ENCODE assay signal across 18 cellular contexts in the genomic region with DNA sequence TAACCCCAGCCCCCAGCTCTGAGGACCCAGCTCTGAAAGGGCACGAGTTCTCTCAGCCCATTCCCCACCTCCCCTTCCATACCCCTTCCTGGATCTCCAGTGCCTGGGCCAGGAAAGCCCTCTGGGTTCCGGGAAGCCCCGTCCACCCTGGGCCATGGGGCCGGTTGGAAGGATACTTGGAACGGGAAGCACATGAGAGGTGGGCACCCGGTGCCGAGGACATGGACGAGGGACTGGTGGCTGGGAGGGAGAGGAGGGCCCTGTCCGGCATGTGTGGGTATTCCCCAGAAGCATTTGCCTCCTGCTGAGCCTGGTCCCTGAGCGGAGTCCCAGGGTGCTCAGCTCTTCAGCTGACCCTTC. TPM values are rescaled to one million over a fixed set of nuclear protein-coding genes. Genes with fewer than 3 reads are reported as not detected.
DNase-seq lines count a peak whose midpoint lies in the region; ATAC-seq and TF ChIP-seq lines count a peak whose summit lies in the region.
"Had no signal": no experiment of that assay in that cellular context is flagged by ENCODE, and none has a peak within 500 bp of the region (broad histone marks: within the 10 kb centered on the region; RNA-seq: fewer than 3 reads in every experiment).

No MANE protein-coding gene starts in this region.

- H3K4me3 ChIP-seq in Peyer's patch (no peak overlapping the region), skin epidermis (no peak overlapping the region)
- H3K4me3 ChIP-seq: cardiac muscle cell, thyroid gland had no signal

- no peaks in the 10 kb centered on the region for H3K4me1 ChIP-seq in Peyer's patch

- H3K27me3 ChIP-seq in Peyer's patch = no peaks in the 10 kb centered on the region
- H3K27me3 ChIP-seq: cardiac muscle cell, thyroid gland had no signal

- H3K36me3 ChIP-seq in Peyer's patch = peaks cover 0 to 62% (median 0%) of the 10 kb centered on the region in 3 donors

- DNase-seq in T-helper 2 cell treated with Interferon-gamma antibody and Interleukin-4, amounts not matched to agents 5 μg/mL and 100 μg/mL, for 36 hours (ENCODE audit: low spot score) = no peak
- DNase-seq in T-helper 2 cell = no peak
- no peak for DNase-seq in Peyer's patch
- DNase-seq in central memory CD8-positive, alpha-beta T cell (ENCODE audit: low spot score in 2 of 2) = no peak
- no peak for DNase-seq in NCI-H2107 treated with DMSO at 0.1 percent for 48 hours (lab: John Stamatoyannopoulos, UW; ENCODE audit: unreplicated experiment)
- no peak for DNase-seq in stimulated activated CD4-positive, alpha-beta T cell treated with anti-CD3 and anti-CD28 coated beads, Interleukin-2, amount 100 ng/mL, for 48 hours
- DNase-seq: activated CD4-positive, alpha-beta T cell treated with anti-CD3 and anti-CD28 coated beads, Interleukin-2, amount 50 U/mL, for 4 hours; natural killer cell; NCI-H1436 treated with DMSO at 0.1 percent for 48 hours; NCI-H226; SIG-M5; thyroid gland had no signal

- TF ChIP-seq POLR2A in Peyer's patch (IDR thresholded peaks at IDR 0.05) = no peak

- peak overlapping the region; percentile 79 for H3K4me3 Mint-ChIP-seq in T-helper 2 cell treated with Interferon-gamma antibody and Interleukin-4, amounts not matched to agents 5 μg/mL and 100 μg/mL, for 36 hours
- H3K4me3 Mint-ChIP-seq in central memory CD8-positive, alpha-beta T cell = peak overlapping the region; percentile 44
- H3K4me3 Mint-ChIP-seq: natural killer cell had no signal

- peak overlapping the region; percentile 28 to 67 (median 48) for H3K27ac ChIP-seq in Peyer's patch
- peak overlapping the region in 15 of 21 experiments; percentile 5 to 80 (median 64) for H3K27ac ChIP-seq in skin epidermis
- H3K27ac ChIP-seq: cardiac muscle cell, thyroid gland had no signal

- H3K9me3 ChIP-seq in Peyer's patch = no peaks in the 10 kb centered on the region
- H3K9me3 ChIP-seq: thyroid gland had no signal

- no peak for TF ChIP-seq CTCF in Peyer's patch (IDR thresholded peaks at IDR 0.05)

- peaks cover 52% of the 10 kb centered on the region for H3K36me3 Mint-ChIP-seq in T-helper 2 cell treated with Interferon-gamma antibody and Interleukin-4, amounts not matched to agents 5 μg/mL and 100 μg/mL, for 36 hours (ENCODE audit: low read depth)
- H3K36me3 Mint-ChIP-seq in central memory CD8-positive, alpha-beta T cell (ENCODE audit: insufficient read depth) = peaks cover 17% of the 10 kb centered on the region

- peaks cover 28% of the 10 kb centered on the region for H3K4me1 Mint-ChIP-seq in T-helper 2 cell treated with Interferon-gamma antibody and Interleukin-4, amounts not matched to agents 5 μg/mL and 100 μg/mL, for 36 hours (ENCODE audit: low read depth)
- H3K4me1 Mint-ChIP-seq in central memory CD8-positive, alpha-beta T cell = peaks cover 24% of the 10 kb centered on the region

- H3K27me3 Mint-ChIP-seq in T-helper 2 cell treated with Interferon-gamma antibody and Interleukin-4, amounts not matched to agents 5 μg/mL and 100 μg/mL, for 36 hours (ENCODE audit: low read depth) = no peaks in the 10 kb centered on the region
- H3K27me3 Mint-ChIP-seq in central memory CD8-positive, alpha-beta T cell = no peaks in the 10 kb centered on the region
- H3K27me3 Mint-ChIP-seq: CD8-positive, alpha-beta memory T cell had no signal

- H3K9me3 Mint-ChIP-seq in T-helper 2 cell treated with Interferon-gamma antibody and Interleukin-4, amounts not matched to agents 5 μg/mL and 100 μg/mL, for 36 hours = no peaks in the 10 kb centered on the region
- no peaks in the 10 kb centered on the region for H3K9me3 Mint-ChIP-seq in central memory CD8-positive, alpha-beta T cell
- H3K9me3 Mint-ChIP-seq: CD8-positive, alpha-beta memory T cell; natural killer cell had no signal

- H3K27ac Mint-ChIP-seq in T-helper 2 cell treated with Interferon-gamma antibody and Interleukin-4, amounts not matched to agents 5 μg/mL and 100 μg/mL, for 36 hours = peak overlapping the region; percentile 95
- peak overlapping the region; percentile 68 for H3K27ac Mint-ChIP-seq in central memory CD8-positive, alpha-beta T cell (ENCODE audit: low read depth)

- ATAC-seq in central memory CD8-positive, alpha-beta T cell (replicated peaks; ENCODE audit: extremely low read depth, poor library complexity, severe bottlenecking) = no peak
- no peak for ATAC-seq in HG03565 (IDR thresholded peaks at IDR 0.05; ENCODE audit: unreplicated experiment)
- ATAC-seq: natural killer cell had no signal

RNA-seq across cellular contexts. Expression of gene HINFP, which starts 5.2 kb away (rescaled TPM):
- total RNA-seq in Peyer's patch = 10 to 100 TPM; 28.1 to 67.9 (median 49.0) TPM

RNA-seq across cellular contexts. Expression of gene C2CD2L, which starts 9.1 kb away (rescaled TPM):
- total RNA-seq in Peyer's patch = 100 to 1,000 TPM in 1 of 4 donors, 10 to 100 TPM in 3; 13.2 to 107 (median 81.8) TPM

RNA-seq across cellular contexts. Expression of gene DPAGT1, which starts 14.6 kb away (rescaled TPM):
- 10 to 100 TPM; 10.7 to 38.6 (median 33.1) TPM for total RNA-seq in Peyer's patch

RNA-seq across cellular contexts. Expression of gene HMBS, which starts 31.5 kb away (rescaled TPM):
- total RNA-seq in Peyer's patch = 10 to 100 TPM; 10.7 to 21.7 (median 15.0) TPM

RNA-seq across cellular contexts. Expression of gene ABCG4, which starts 32.6 kb away (rescaled TPM):
- total RNA-seq in Peyer's patch = not detected
- total RNA-seq: HT-29, left colon had no signal
